21 cellular contexts compared by ENCODE assay signal in genomic region chr17:63941162-63941561, GRCh38. TPM values are rescaled to one million over a fixed set of nuclear protein-coding genes. Genes with fewer than 3 reads are reported as not detected.
DNase-seq lines count a peak whose midpoint lies in the region; ATAC-seq lines count a peak whose summit lies in the region.
"Had no signal": no experiment of that assay in that cellular context is flagged by ENCODE, and none has a peak within 500 bp of the region (broad histone marks: within the 10 kb centered on the region; RNA-seq: fewer than 3 reads in every experiment).

No MANE protein-coding gene starts in this region.

- no peak overlapping the region for H3K4me3 Mint-ChIP-seq in activated naive CD4-positive, alpha-beta T cell treated with anti-CD3 and anti-CD28 coated beads, Interleukin-2, amount 10 ng/mL, durations not matched to agents 7 days and 5 days
- no peak overlapping the region for H3K4me3 Mint-ChIP-seq in stimulated activated memory B cell treated with anti-CD40 and anti-IgM and Interleukin-4, amounts not matched to agents 10 μg/mL and 1 μg/mL and 100 μg/mL, for 72 hours
- H3K4me3 Mint-ChIP-seq: CD14-positive monocyte; CD4-positive, alpha-beta T cell; CD8-positive, alpha-beta memory T cell; GM23338; HFFc6 had no signal

- H4K91ac ChIP-seq in neuronal stem cell (ENCODE audit: low read depth, low read length, poor library complexity), result no peak overlapping the region

- no peak overlapping the region for H4K8ac ChIP-seq in neuronal stem cell (ENCODE audit: low read depth, low read length)

- H3K14ac ChIP-seq in neuronal stem cell (ENCODE audit: low read length), result peak overlapping the region; percentile 79

- CTCF ChIA-PET in activated naive CD4-positive, alpha-beta T cell treated with anti-CD3 and anti-CD28 coated beads, Interleukin-2, amount 10 ng/mL, durations not matched to agents 7 days and 5 days (lab: Charles Lee), result no interaction called here

- peaks cover 0 to 2% (median 0%) of the 10 kb centered on the region in 3 experiments for H3K27me3 ChIP-seq in neuronal stem cell (ENCODE audit: control insufficient read depth in 3 of 3, insufficient read depth in 3 of 3, low read depth in 1 of 3, low read length in 3 of 3)
- H3K27me3 ChIP-seq: BE2C; BLaER1 treated with 17β-estradiol and CSF1 and Interleukin-3, amounts not matched to agents 10 nM and 100 nM had no signal

- no CpG with 5 or more reads among the region's 12 CpGs for WGBS in neuronal stem cell (ENCODE audit: extremely low coverage in 2 of 2, insufficient read length in 2 of 2, insufficient replicate concordance in 1 of 2), 2 donors

- ATAC-seq in stimulated activated memory B cell treated with anti-CD40 and anti-IgM and Interleukin-4, amounts not matched to agents 10 μg/mL and 1 μg/mL and 100 μg/mL, for 72 hours, result no peak
- no peak for ATAC-seq in GM21390 (IDR thresholded peaks at IDR 0.05; ENCODE audit: unreplicated experiment)
- ATAC-seq: GM12878, GM23338 had no signal

- no peaks in the 10 kb centered on the region for H3K9me3 Mint-ChIP-seq in activated naive CD4-positive, alpha-beta T cell treated with anti-CD3 and anti-CD28 coated beads, Interleukin-2, amount 10 ng/mL, durations not matched to agents 7 days and 5 days
- H3K9me3 Mint-ChIP-seq in stimulated activated memory B cell treated with anti-CD40 and anti-IgM and Interleukin-4, amounts not matched to agents 10 μg/mL and 1 μg/mL and 100 μg/mL, for 72 hours, result no peaks in the 10 kb centered on the region
- H3K9me3 Mint-ChIP-seq: CD4-positive, alpha-beta T cell; GM23338; HFFc6 had no signal

- peaks cover 0 to 4% of the 10 kb centered on the region in 2 donors for H3K9me3 ChIP-seq in neuronal stem cell (replicated peaks in 1 of 2; ENCODE audit: control insufficient read depth in 2 of 2, insufficient read depth in 1 of 2, low read depth in 1 of 2, low read length in 2 of 2)
- H3K9me3 ChIP-seq: BE2C, HAP-1 had no signal

- no peak overlapping the region for H3K27ac ChIP-seq in neuronal stem cell (replicated peaks; ENCODE audit: low read length)
- H3K27ac ChIP-seq: 22Rv1; BLaER1 treated with 17β-estradiol and CSF1 and Interleukin-3, amounts not matched to agents 10 nM and 100 nM had no signal

- peaks cover 2% of the 10 kb centered on the region for H3K79me1 ChIP-seq in neuronal stem cell (ENCODE audit: low read depth, low read length)

- H2BK120ac ChIP-seq in neuronal stem cell (ENCODE audit: low read depth, low read length), result no peak overlapping the region

- H3K4me1 Mint-ChIP-seq in activated naive CD4-positive, alpha-beta T cell treated with anti-CD3 and anti-CD28 coated beads, Interleukin-2, amount 10 ng/mL, durations not matched to agents 7 days and 5 days, result peaks cover 28% of the 10 kb centered on the region
- peaks cover 84% of the 10 kb centered on the region for H3K4me1 Mint-ChIP-seq in stimulated activated memory B cell treated with anti-CD40 and anti-IgM and Interleukin-4, amounts not matched to agents 10 μg/mL and 1 μg/mL and 100 μg/mL, for 72 hours

- H3K36me3 Mint-ChIP-seq in activated naive CD4-positive, alpha-beta T cell treated with anti-CD3 and anti-CD28 coated beads, Interleukin-2, amount 10 ng/mL, durations not matched to agents 7 days and 5 days, result no peaks in the 10 kb centered on the region
- peaks cover 15% of the 10 kb centered on the region for H3K36me3 Mint-ChIP-seq in stimulated activated memory B cell treated with anti-CD40 and anti-IgM and Interleukin-4, amounts not matched to agents 10 μg/mL and 1 μg/mL and 100 μg/mL, for 72 hours
- H3K36me3 Mint-ChIP-seq: CD14-positive monocyte; CD8-positive, alpha-beta memory T cell had no signal

- H3K27ac Mint-ChIP-seq in activated naive CD4-positive, alpha-beta T cell treated with anti-CD3 and anti-CD28 coated beads, Interleukin-2, amount 10 ng/mL, durations not matched to agents 7 days and 5 days, result peak overlapping the region; percentile 33
- peak overlapping the region; percentile 94 for H3K27ac Mint-ChIP-seq in stimulated activated memory B cell treated with anti-CD40 and anti-IgM and Interleukin-4, amounts not matched to agents 10 μg/mL and 1 μg/mL and 100 μg/mL, for 72 hours
- H3K27ac Mint-ChIP-seq: CD14-positive monocyte; CD4-positive, alpha-beta T cell; CD8-positive, alpha-beta memory T cell; GM23338; HFFc6 had no signal

- H2BK15ac ChIP-seq in neuronal stem cell (ENCODE audit: low read length), result no peak overlapping the region

- DNase-seq in activated naive CD4-positive, alpha-beta T cell treated with anti-CD3 and anti-CD28 coated beads, Interleukin-2, amount 10 ng/mL, durations not matched to agents 7 days and 5 days, result no peak
- DNase-seq in activated naive CD4-positive, alpha-beta T cell (lab: John Stamatoyannopoulos, UW), result no peak
- DNase-seq in neuronal stem cell (ENCODE audit: low spot score) (no peak), SHP77 treated with DMSO at 0.1 percent for 48 hours (lab: John Stamatoyannopoulos, UW) (no peak)
- DNase-seq: BE2C; CD4-positive, alpha-beta T cell; CD8-positive, alpha-beta memory T cell; DMS 273 treated with DMSO at 0.1 percent for 48 hours; DMS79; EL; GDM1; HFFc6 had no signal

- no peak overlapping the region for H3K9ac ChIP-seq in neuronal stem cell (ENCODE audit: low read depth, low read length, poor library complexity)
- H3K9ac ChIP-seq: BLaER1 treated with 17β-estradiol and CSF1 and Interleukin-3, amounts not matched to agents 10 nM and 100 nM had no signal

- no peak overlapping the region for H2AK5ac ChIP-seq in neuronal stem cell (ENCODE audit: low read depth, low read length)

- no peak overlapping the region for H2BK5ac ChIP-seq in neuronal stem cell (ENCODE audit: low read length)

- H3K27me3 Mint-ChIP-seq in activated naive CD4-positive, alpha-beta T cell treated with anti-CD3 and anti-CD28 coated beads, Interleukin-2, amount 10 ng/mL, durations not matched to agents 7 days and 5 days, result peaks cover 85% of the 10 kb centered on the region
- H3K27me3 Mint-ChIP-seq in stimulated activated memory B cell treated with anti-CD40 and anti-IgM and Interleukin-4, amounts not matched to agents 10 μg/mL and 1 μg/mL and 100 μg/mL, for 72 hours, result no peaks in the 10 kb centered on the region
- H3K27me3 Mint-ChIP-seq: CD4-positive, alpha-beta T cell had no signal

- H3K4me3 ChIP-seq in neuronal stem cell (ENCODE audit: low read length in 2 of 2), result no peak overlapping the region
- H3K4me3 ChIP-seq: BLaER1 treated with 17β-estradiol and CSF1 and Interleukin-3, amounts not matched to agents 10 nM and 100 nM; GM12878; GM23338; HAP-1 had no signal

- peaks cover 0 to 9% of the 10 kb centered on the region in 2 donors for H3K4me1 ChIP-seq in neuronal stem cell (ENCODE audit: control insufficient read depth in 2 of 2, insufficient read depth in 1 of 2, low read depth in 1 of 2, low read length in 2 of 2)
- H3K4me1 ChIP-seq: BE2C, HAP-1 had no signal

- H3K4ac ChIP-seq in neuronal stem cell (ENCODE audit: low read length), result no peak overlapping the region

- no peak overlapping the region for H3K4me2 ChIP-seq in neuronal stem cell (ENCODE audit: insufficient read depth, low read length, poor library complexity, severe bottlenecking)
- H3K4me2 ChIP-seq: BLaER1 treated with 17β-estradiol and CSF1 and Interleukin-3, amounts not matched to agents 10 nM and 100 nM; GM23338 had no signal

- H3K18ac ChIP-seq in neuronal stem cell (ENCODE audit: low read length), result no peak overlapping the region

- H2BK12ac ChIP-seq in neuronal stem cell (ENCODE audit: low read length), result no peak overlapping the region

- H3K23ac ChIP-seq in neuronal stem cell (ENCODE audit: low read depth, low read length, poor library complexity), result peak overlapping the region; percentile 62

- H2AFZ ChIP-seq in neuronal stem cell (ENCODE audit: low read length), result no peak overlapping the region
- H2AFZ ChIP-seq: GM23338 had no signal

- H3K36me3 ChIP-seq in neuronal stem cell (replicated peaks in 1 of 2; ENCODE audit: control insufficient read depth in 2 of 2, insufficient read depth in 2 of 2, low read length in 2 of 2), result peaks cover 0 to 6% of the 10 kb centered on the region in 2 donors
- H3K36me3 ChIP-seq: BE2C; BLaER1 treated with 17β-estradiol and CSF1 and Interleukin-3, amounts not matched to agents 10 nM and 100 nM; HAP-1 had no signal

RNA-seq across cellular contexts. Expression of gene CD79B, which starts 9.0 kb away (rescaled TPM):
- polyA plus RNA-seq in neuronal stem cell (2013, experiment 1 of 2), result 0.71 TPM
- 0.79 TPM for polyA plus RNA-seq in neuronal stem cell (2013, experiment 2 of 2)
- polyA plus RNA-seq: AG04450 had no signal

RNA-seq across cellular contexts. Expression of gene GH1, which starts 22.5 kb away (rescaled TPM):
- polyA plus RNA-seq in neuronal stem cell (2013, experiment 1 of 2), result 0.08 TPM
- polyA plus RNA-seq in neuronal stem cell (2013, experiment 2 of 2), result 0.24 TPM
- polyA plus RNA-seq: AG04450; CD14-positive monocyte; CD8-positive, alpha-beta memory T cell had no signal

RNA-seq across cellular contexts. Expression of gene CSHL1, which starts 30.1 kb away (rescaled TPM):
- polyA plus RNA-seq in neuronal stem cell (2013, experiment 1 of 2), result not detected
- not detected for polyA plus RNA-seq in neuronal stem cell (2013, experiment 2 of 2)
- polyA plus RNA-seq: AG04450; CD14-positive monocyte; CD8-positive, alpha-beta memory T cell; GM12878 had no signal

RNA-seq across cellular contexts. Expression of gene SCN4A, which starts 31.6 kb away (rescaled TPM):
- 3.9 TPM for polyA plus RNA-seq in neuronal stem cell (2013, experiment 1 of 2)
- 3.8 TPM for polyA plus RNA-seq in neuronal stem cell (2013, experiment 2 of 2)
- polyA plus RNA-seq: CD14-positive monocyte; CD8-positive, alpha-beta memory T cell had no signal

RNA-seq across cellular contexts. Expression of gene CSH1, which starts 44.8 kb away (rescaled TPM):
- polyA plus RNA-seq in neuronal stem cell (2013, experiment 1 of 2), result not detected
- polyA plus RNA-seq in neuronal stem cell (2013, experiment 2 of 2), result not detected
- polyA plus RNA-seq: AG04450; CD14-positive monocyte; CD8-positive, alpha-beta memory T cell; GM12878 had no signal
